In genomic region chr16:73037845-73038570, GRCh38 we compare ENCODE assay signal across 1 cellular context.
TF ChIP-seq lines count a peak whose summit lies in the region.

No MANE protein-coding gene starts in this region.

TF ChIP-seq in HepG2, 621 proteins besides CTCF, POLR2A, EP300 and RAD21 (continued from another document and continues in another):
- TF ChIP-seq, protein P1, sequence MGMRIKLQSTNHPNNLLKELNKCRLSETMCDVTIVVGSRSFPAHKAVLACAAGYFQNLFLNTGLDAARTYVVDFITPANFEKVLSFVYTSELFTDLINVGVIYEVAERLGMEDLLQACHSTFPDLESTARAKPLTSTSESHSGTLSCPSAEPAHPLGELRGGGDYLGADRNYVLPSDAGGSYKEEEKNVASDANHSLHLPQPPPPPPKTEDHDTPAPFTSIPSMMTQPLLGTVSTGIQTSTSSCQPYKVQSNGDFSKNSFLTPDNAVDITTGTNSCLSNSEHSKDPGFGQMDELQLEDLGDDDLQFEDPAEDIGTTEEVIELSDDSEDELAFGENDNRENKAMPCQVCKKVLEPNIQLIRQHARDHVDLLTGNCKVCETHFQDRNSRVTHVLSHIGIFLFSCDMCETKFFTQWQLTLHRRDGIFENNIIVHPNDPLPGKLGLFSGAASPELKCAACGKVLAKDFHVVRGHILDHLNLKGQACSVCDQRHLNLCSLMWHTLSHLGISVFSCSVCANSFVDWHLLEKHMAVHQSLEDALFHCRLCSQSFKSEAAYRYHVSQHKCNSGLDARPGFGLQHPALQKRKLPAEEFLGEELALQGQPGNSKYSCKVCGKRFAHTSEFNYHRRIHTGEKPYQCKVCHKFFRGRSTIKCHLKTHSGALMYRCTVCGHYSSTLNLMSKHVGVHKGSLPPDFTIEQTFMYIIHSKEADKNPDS (CRISPR knock-in tag; IDR thresholded peaks at IDR 0.05): peak; percentile 77; the same call in 1 of the 2 replicates
- no peak for TF ChIP-seq ZKSCAN5 (CRISPR knock-in tag; IDR thresholded peaks at IDR 0.05)
- 0 out of 2 replicates have a peak, but pooled peaks have one; percentile 27 for TF ChIP-seq MIER2 (CRISPR knock-in tag; IDR thresholded peaks at IDR 0.05)
- peak; percentile 43; the same call in 1 of the 2 replicates for TF ChIP-seq ZNF644 (CRISPR knock-in tag; IDR thresholded peaks at IDR 0.05; ENCODE audit: low read depth)
- TF ChIP-seq U2AF2 (IDR thresholded peaks at IDR 0.05; ENCODE audit: low read depth, low read length): no peak
- no peak for TF ChIP-seq SSRP1 (CRISPR knock-in tag; IDR thresholded peaks at IDR 0.05)
- TF ChIP-seq IKZF4 (CRISPR knock-in tag; IDR thresholded peaks at IDR 0.05; ENCODE audit: borderline replicate concordance, low read depth, not compliant biosample characterization): no peak
- TF ChIP-seq MTF2 (CRISPR knock-in tag; IDR thresholded peaks at IDR 0.05; ENCODE audit: borderline replicate concordance): no peak
- peak; percentile 74 for TF ChIP-seq TARDBP (CRISPR knock-in tag; IDR thresholded peaks at IDR 0.05)
- TF ChIP-seq, protein P2, sequence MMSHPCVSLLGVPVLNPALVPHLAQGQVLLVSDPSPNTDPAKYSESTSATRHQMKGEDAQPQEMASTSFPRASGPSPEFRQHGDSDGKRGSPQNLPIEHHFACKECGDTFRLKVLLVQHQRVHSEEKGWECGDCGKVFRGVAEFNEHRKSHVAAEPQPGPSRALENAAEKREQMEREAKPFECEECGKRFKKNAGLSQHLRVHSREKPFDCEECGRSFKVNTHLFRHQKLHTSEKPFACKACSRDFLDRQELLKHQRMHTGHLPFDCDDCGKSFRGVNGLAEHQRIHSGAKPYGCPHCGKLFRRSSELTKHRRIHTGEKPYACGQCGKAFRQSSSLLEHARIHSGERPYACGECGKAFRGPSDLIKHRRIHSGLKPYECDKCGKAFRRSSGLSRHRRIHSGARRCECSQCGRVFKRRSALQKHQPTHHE (CRISPR knock-in tag; IDR thresholded peaks at IDR 0.05; ENCODE audit: borderline replicate concordance): no peak
- TF ChIP-seq JARID2 (CRISPR knock-in tag; IDR thresholded peaks at IDR 0.05; ENCODE audit: insufficient replicate concordance): no peak
- no peak for TF ChIP-seq JUNB (CRISPR knock-in tag; IDR thresholded peaks at IDR 0.05; ENCODE audit: borderline replicate concordance)
- no peak for TF ChIP-seq ZNF382 (CRISPR knock-in tag; IDR thresholded peaks at IDR 0.05; ENCODE audit: borderline replicate concordance)
- no peak for TF ChIP-seq BRCA1 (CRISPR knock-in tag; IDR thresholded peaks at IDR 0.05)
- TF ChIP-seq ZFYVE20 (CRISPR knock-in tag; IDR thresholded peaks at IDR 0.05; ENCODE audit: borderline replicate concordance, low read depth): no peak
- TF ChIP-seq TBX3 (IDR thresholded peaks at IDR 0.05; ENCODE audit: borderline replicate concordance): no peak
- no peak for TF ChIP-seq NFYC (CRISPR knock-in tag; IDR thresholded peaks at IDR 0.05)
- peak; percentile 34; the same call in 1 of the 2 replicates for TF ChIP-seq GMEB1 (CRISPR knock-in tag; IDR thresholded peaks at IDR 0.05; ENCODE audit: borderline replicate concordance)
- TF ChIP-seq KDM6A (CRISPR knock-in tag; IDR thresholded peaks at IDR 0.05; ENCODE audit: low read depth): peak; percentile 81
- peak; percentile 77 for TF ChIP-seq POGK (CRISPR knock-in tag; conservative IDR thresholded peaks at IDR 0.05)
- no peak for TF ChIP-seq ZNF577 (CRISPR knock-in tag; IDR thresholded peaks at IDR 0.05; ENCODE audit: borderline replicate concordance, low read depth)
- TF ChIP-seq ZNF552 (CRISPR knock-in tag; IDR thresholded peaks at IDR 0.05; ENCODE audit: borderline replicate concordance): no peak
- no peak for TF ChIP-seq ZFP62 (CRISPR knock-in tag; IDR thresholded peaks at IDR 0.05)
- TF ChIP-seq, protein P3, sequence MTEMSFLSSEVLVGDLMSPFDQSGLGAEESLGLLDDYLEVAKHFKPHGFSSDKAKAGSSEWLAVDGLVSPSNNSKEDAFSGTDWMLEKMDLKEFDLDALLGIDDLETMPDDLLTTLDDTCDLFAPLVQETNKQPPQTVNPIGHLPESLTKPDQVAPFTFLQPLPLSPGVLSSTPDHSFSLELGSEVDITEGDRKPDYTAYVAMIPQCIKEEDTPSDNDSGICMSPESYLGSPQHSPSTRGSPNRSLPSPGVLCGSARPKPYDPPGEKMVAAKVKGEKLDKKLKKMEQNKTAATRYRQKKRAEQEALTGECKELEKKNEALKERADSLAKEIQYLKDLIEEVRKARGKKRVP (CRISPR knock-in tag; IDR thresholded peaks at IDR 0.05): no peak
- no peak for TF ChIP-seq MXD3 (CRISPR knock-in tag; IDR thresholded peaks at IDR 0.05)
- TF ChIP-seq PRMT3 (CRISPR knock-in tag; IDR thresholded peaks at IDR 0.05; ENCODE audit: borderline replicate concordance, low read depth): no peak
- no peak; the same call in 1 of the 2 replicates for TF ChIP-seq ZNF772 (CRISPR knock-in tag; IDR thresholded peaks at IDR 0.05)
- 0 out of 2 replicates have a peak, but pooled peaks have one; percentile 55 for TF ChIP-seq ZNF318 (CRISPR knock-in tag; IDR thresholded peaks at IDR 0.05)
- no peak for TF ChIP-seq RELA (CRISPR knock-in tag; IDR thresholded peaks at IDR 0.05)
- no peak for TF ChIP-seq ZNF777 (CRISPR knock-in tag; IDR thresholded peaks at IDR 0.05)
- no peak for TF ChIP-seq ZNF543 (CRISPR knock-in tag; IDR thresholded peaks at IDR 0.05)
- TF ChIP-seq UBTF (CRISPR knock-in tag; IDR thresholded peaks at IDR 0.05): peak; percentile 41; the same call in 1 of the 2 replicates
- TF ChIP-seq FOXM1 (CRISPR knock-in tag; IDR thresholded peaks at IDR 0.05): no peak
- TF ChIP-seq PHB2 (IDR thresholded peaks at IDR 0.05; ENCODE audit: partially characterized antibody): no peak
- no peak for TF ChIP-seq ZNF33A (CRISPR knock-in tag; IDR thresholded peaks at IDR 0.05; ENCODE audit: borderline replicate concordance)
- no peak for TF ChIP-seq SRSF9 (IDR thresholded peaks at IDR 0.05; ENCODE audit: borderline replicate concordance, insufficient read depth, low read depth, low read length, poor library complexity, severe bottlenecking)
- 0 out of 2 replicates have a peak, but pooled peaks have one; percentile 31 for TF ChIP-seq ZNF784 (CRISPR knock-in tag; IDR thresholded peaks at IDR 0.05; ENCODE audit: borderline replicate concordance)
